33 cellular contexts compared by ENCODE assay signal in the genomic region with DNA sequence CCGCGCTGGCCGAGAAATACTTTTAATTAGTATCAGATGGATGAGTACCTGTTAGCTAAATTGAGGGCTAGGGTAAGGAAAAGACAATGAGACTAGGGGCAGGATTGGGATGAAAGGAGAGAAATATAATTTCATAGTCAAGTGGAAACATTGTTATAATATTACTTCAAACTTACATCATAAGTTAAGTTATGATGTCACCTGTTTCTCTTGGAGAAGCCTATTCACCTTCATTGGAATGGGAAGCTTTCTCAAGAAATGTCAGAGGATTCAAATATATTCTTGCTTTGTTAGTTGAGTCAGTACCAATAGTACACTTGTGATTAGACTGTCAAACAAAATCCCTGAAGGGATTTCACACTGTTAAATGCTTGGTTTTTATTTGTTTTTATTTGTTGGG.
"Had no signal": no experiment of that assay in that cellular context is flagged by ENCODE, and none has a peak within 500 bp of the region (broad histone marks: within the 10 kb centered on the region; RNA-seq: fewer than 3 reads in every experiment).

No MANE protein-coding gene starts in this region.

- DNase-seq: Karpas-422, Kasumi-1, MG63, MM.1S, MV-4-11, NCI-H1048, NCI-H1092, NCI-H1092 treated with DMSO at 0.1 percent for 48 hours, NCI-H1105, NCI-H1105 treated with DMSO at 0.1 percent for 48 hours, NCI-H1417, NCI-H1417 treated with DMSO at 0.1 percent for 48 hours, NCI-H1436, NCI-H1436 treated with DMSO at 0.1 percent for 48 hours, NCI-H146, NCI-H1694, NCI-H1694 treated with DMSO at 0.1 percent for 48 hours, NCI-H187, NCI-H187 treated with DMSO at 0.1 percent for 48 hours, NCI-H1930, NCI-H2029, NCI-H2029 treated with DMSO at 0.1 percent for 48 hours, NCI-H2081, NCI-H2081 treated with DMSO at 0.1 percent for 48 hours, NCI-H2107, NCI-H2171, NCI-H2227 treated with DMSO at 0.1 percent for 48 hours, NCI-H226, NCI-H345, NCI-H446, NCI-H446 treated with DMSO at 0.1 percent for 48 hours, NCI-H510A, NCI-H510A treated with DMSO at 0.1 percent for 48 hours had no signal

- H3K4me3 ChIP-seq: MG63 had no signal

- H3K36me3 ChIP-seq: MG63 had no signal
